1 cellular context compared by ENCODE assay signal in the genomic region with DNA sequence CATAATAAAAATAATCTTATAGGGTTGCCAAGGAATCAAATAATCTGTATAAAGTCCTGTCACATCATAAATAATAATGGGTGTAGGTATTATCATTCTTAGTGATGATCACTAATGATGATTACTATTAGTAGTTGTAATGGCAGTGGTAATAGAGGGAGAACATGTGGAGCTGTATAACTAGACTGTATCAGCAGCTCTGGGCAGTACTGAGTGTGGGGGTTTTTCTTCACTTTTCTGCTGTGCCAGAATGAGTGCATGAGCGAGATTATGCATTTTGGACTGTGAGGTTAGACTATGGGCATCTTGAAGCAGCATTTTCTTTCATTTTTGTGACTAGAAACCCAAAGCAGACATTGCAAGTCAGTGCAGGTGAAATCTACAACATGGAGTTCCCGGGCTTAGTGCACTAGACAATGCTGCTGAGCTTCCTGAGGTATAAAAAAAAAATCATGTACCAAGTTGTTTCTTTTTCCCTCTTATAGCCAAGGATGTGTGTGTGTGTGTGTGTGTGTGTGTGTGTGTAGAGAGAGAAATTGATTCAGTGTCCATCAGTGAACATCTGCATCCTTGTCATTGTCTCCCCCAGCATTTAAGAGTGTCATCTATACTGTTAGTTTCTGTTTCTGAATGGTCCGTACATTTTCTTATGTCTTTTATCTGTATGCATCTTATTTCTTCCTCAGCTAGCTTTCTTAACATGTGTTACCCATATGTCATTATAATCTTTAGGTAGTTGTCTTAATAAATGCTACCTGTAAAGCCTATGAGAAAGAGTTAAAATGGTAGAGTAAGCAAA.
TF ChIP-seq lines count a peak whose summit lies in the region.

No MANE protein-coding gene starts in this region.

TF ChIP-seq in GM12878, 131 proteins besides CTCF, POLR2A, EP300 and RAD21 (continued from another document):
- no peak for TF ChIP-seq PRDM15 (CRISPR knock-in tag; IDR thresholded peaks at IDR 0.05)
- no peak for TF ChIP-seq PML (IDR thresholded peaks at IDR 0.05; ENCODE audit: low read length)
- no peak for TF ChIP-seq SUPT20H (IDR thresholded peaks at IDR 0.05; ENCODE audit: borderline replicate concordance, control insufficient read depth, low read depth, low read length)
- TF ChIP-seq YBX1 (IDR thresholded peaks at IDR 0.05) = no peak
- TF ChIP-seq ZNF207 (IDR thresholded peaks at IDR 0.05; ENCODE audit: borderline replicate concordance) = no peak
- no peak for TF ChIP-seq ATF7 (IDR thresholded peaks at IDR 0.05; ENCODE audit: low read depth)
- TF ChIP-seq, protein P1, sequence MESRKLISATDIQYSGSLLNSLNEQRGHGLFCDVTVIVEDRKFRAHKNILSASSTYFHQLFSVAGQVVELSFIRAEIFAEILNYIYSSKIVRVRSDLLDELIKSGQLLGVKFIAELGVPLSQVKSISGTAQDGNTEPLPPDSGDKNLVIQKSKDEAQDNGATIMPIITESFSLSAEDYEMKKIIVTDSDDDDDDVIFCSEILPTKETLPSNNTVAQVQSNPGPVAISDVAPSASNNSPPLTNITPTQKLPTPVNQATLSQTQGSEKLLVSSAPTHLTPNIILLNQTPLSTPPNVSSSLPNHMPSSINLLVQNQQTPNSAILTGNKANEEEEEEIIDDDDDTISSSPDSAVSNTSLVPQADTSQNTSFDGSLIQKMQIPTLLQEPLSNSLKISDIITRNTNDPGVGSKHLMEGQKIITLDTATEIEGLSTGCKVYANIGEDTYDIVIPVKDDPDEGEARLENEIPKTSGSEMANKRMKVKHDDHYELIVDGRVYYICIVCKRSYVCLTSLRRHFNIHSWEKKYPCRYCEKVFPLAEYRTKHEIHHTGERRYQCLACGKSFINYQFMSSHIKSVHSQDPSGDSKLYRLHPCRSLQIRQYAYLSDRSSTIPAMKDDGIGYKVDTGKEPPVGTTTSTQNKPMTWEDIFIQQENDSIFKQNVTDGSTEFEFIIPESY (IDR thresholded peaks at IDR 0.05) = no peak
- TF ChIP-seq WRNIP1 (IDR thresholded peaks at IDR 0.05; ENCODE audit: borderline replicate concordance, low read depth, low read length) = no peak
- no peak for TF ChIP-seq HDGF (IDR thresholded peaks at IDR 0.05)
- TF ChIP-seq, protein P2, sequence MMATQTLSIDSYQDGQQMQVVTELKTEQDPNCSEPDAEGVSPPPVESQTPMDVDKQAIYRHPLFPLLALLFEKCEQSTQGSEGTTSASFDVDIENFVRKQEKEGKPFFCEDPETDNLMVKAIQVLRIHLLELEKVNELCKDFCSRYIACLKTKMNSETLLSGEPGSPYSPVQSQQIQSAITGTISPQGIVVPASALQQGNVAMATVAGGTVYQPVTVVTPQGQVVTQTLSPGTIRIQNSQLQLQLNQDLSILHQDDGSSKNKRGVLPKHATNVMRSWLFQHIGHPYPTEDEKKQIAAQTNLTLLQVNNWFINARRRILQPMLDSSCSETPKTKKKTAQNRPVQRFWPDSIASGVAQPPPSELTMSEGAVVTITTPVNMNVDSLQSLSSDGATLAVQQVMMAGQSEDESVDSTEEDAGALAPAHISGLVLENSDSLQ (IDR thresholded peaks at IDR 0.05) = no peak
- TF ChIP-seq MAX (IDR thresholded peaks at IDR 0.05; ENCODE audit: low read depth, low read length) = no peak
- no peak for TF ChIP-seq YY1 (IDR thresholded peaks at IDR 0.05; ENCODE audit: low read depth, low read length)
- no peak for TF ChIP-seq NR2C1 (IDR thresholded peaks at IDR 0.05)
- TF ChIP-seq RELA (IDR thresholded peaks at IDR 0.05; ENCODE audit: borderline replicate concordance, partially characterized antibody) = no peak
